Comparison of ENCODE assay signal across 9 cellular contexts in the genomic region with DNA sequence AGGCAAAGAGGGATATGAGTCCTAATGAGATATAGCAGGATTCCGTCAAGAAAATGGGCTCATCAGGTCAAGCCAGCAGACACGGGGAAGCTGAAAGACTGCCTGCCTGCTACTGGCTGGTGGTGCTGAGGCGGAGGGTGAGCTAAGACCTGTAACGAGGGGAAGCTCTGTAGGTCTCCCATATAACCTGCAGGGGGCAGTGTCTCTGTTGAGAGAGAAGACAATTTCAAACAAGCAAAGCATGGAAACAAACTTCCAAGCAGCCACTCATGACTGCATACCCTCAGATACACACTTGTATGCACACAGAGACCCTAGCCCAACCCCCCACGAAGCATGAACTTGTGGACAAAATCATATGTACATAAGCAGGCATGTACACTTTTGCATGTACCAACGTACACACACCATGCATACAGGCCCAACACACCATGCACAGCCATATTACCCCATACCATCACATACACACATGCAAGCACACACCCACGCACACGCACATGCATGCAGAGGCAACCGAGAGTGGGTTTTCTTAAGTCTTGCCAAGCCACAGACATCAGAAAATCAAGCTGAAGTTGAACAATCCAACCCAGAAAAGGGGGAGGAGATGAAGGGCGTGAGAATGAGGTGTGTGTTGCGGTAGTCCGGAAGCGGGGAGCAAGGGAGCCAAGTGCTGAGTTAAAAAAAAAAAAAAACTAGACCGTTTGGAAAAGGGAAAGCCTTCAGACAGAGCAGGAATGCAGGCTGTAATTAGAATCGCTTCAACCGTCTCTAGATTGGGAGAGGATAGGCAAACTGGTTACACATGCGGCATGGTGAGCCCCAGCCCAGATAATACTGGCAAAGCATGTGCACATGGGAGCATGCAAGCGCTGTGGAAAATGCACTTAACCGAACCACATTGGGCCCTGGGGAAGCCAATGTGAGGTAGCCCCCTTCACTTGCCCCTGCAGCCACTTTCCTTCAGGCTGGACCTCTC.
DNase-seq lines count a peak whose midpoint lies in the region; ATAC-seq and TF ChIP-seq lines count a peak whose summit lies in the region.
"Had no signal": no experiment of that assay in that cellular context is flagged by ENCODE, and none has a peak within 500 bp of the region (broad histone marks: within the 10 kb centered on the region; RNA-seq: fewer than 3 reads in every experiment).

No MANE protein-coding gene starts in this region.

- no peak overlapping the region for H3K4me2 ChIP-seq in neural progenitor cell

- no peaks in the 10 kb centered on the region for H4K20me1 ChIP-seq in neural progenitor cell (ENCODE audit: low read depth)

- ATAC-seq in GM21360 (IDR thresholded peaks at IDR 0.05; ENCODE audit: unreplicated experiment) (peak; percentile 76), GM21381 (IDR thresholded peaks at IDR 0.05; ENCODE audit: unreplicated experiment) (no peak), HG03521 (IDR thresholded peaks at IDR 0.05; ENCODE audit: unreplicated experiment) (no peak)

- DNase-seq in Caki2 (ENCODE audit: low read depth) (peak; percentile 23), NB4 (ENCODE audit: low read depth) (peak; percentile 64), esophagus squamous epithelium (lab: John Stamatoyannopoulos, UW) (no peak), neural progenitor cell (ENCODE audit: low spot score) (peak; percentile 82)
- peak; percentile 73 for DNase-seq in activated CD4-positive, alpha-beta T cell treated with anti-CD3 and anti-CD28 coated beads, Interleukin-2, amount 10 ng/mL, durations not matched to agents 24 days and 14 days

- H3F3A ChIP-seq in neural progenitor cell (ENCODE audit: low read depth), result no peaks in the 10 kb centered on the region

- no peaks in the 10 kb centered on the region for H3K36me3 Mint-ChIP-seq in activated CD4-positive, alpha-beta T cell treated with anti-CD3 and anti-CD28 coated beads, Interleukin-2, amount 10 ng/mL, durations not matched to agents 24 days and 14 days (ENCODE audit: low read depth)
- H3K36me3 Mint-ChIP-seq in neural progenitor cell, result no peaks in the 10 kb centered on the region

- H3K9ac ChIP-seq in neural progenitor cell, result no peak overlapping the region

- H3K27me3 ChIP-seq in esophagus squamous epithelium, result no peaks in the 10 kb centered on the region
- H3K27me3 ChIP-seq in neural progenitor cell, result no peaks in the 10 kb centered on the region
- H3K27me3 ChIP-seq: ovary had no signal

- no peak for TF ChIP-seq POLR2A in NB4 (IDR thresholded peaks at IDR 0.05; ENCODE audit: extremely low read depth, insufficient read length)
- no peak for TF ChIP-seq POLR2A in esophagus squamous epithelium (IDR thresholded peaks at IDR 0.05)

- H3K27me3 Mint-ChIP-seq in activated CD4-positive, alpha-beta T cell treated with anti-CD3 and anti-CD28 coated beads, Interleukin-2, amount 10 ng/mL, durations not matched to agents 24 days and 14 days, result no peaks in the 10 kb centered on the region
- peaks cover 5% of the 10 kb centered on the region for H3K27me3 Mint-ChIP-seq in neural progenitor cell (ENCODE audit: insufficient read depth, low read depth)

- no peak overlapping the region for H3K4me3 Mint-ChIP-seq in activated CD4-positive, alpha-beta T cell treated with anti-CD3 and anti-CD28 coated beads, Interleukin-2, amount 10 ng/mL, durations not matched to agents 24 days and 14 days
- no peak overlapping the region for H3K4me3 Mint-ChIP-seq in neural progenitor cell

- intact Hi-C loops in activated CD4-positive, alpha-beta T cell treated with anti-CD3 and anti-CD28 coated beads, Interleukin-2, amount 10 ng/mL, durations not matched to agents 24 days and 14 days (cut with micrococcal nuclease), result loop anchor here (1.0 to 10.0 kb wide), 2 partner anchors 128 to 191 kb away; no protein-coding TSS in a partner anchor
- intact Hi-C loops in esophagus squamous epithelium (cut with DNase I), result loop anchor here (10.0 kb wide), 1 partner anchor 121 kb away; no protein-coding TSS in a partner anchor

- TF ChIP-seq CTCF in NB4 (IDR thresholded peaks at IDR 0.05; ENCODE audit: low read depth, low read length) (peak; percentile 59), esophagus squamous epithelium (IDR thresholded peaks at IDR 0.05) (peak in 5 of 6 experiments; percentile 31 to 57 (median 45)), neural progenitor cell (IDR thresholded peaks at IDR 0.05) (peak; percentile 63)

- no peaks in the 10 kb centered on the region for H3K4me1 Mint-ChIP-seq in activated CD4-positive, alpha-beta T cell treated with anti-CD3 and anti-CD28 coated beads, Interleukin-2, amount 10 ng/mL, durations not matched to agents 24 days and 14 days
- peaks cover 11% of the 10 kb centered on the region for H3K4me1 Mint-ChIP-seq in neural progenitor cell

- WGBS in esophagus squamous epithelium, 2 donors, result 20 to 54% methylated on average over 8 to 19 of the region's 19 CpGs

- H3K79me2 ChIP-seq in neural progenitor cell (ENCODE audit: low read depth), result no peaks in the 10 kb centered on the region

- no peak overlapping the region for H3K27ac Mint-ChIP-seq in activated CD4-positive, alpha-beta T cell treated with anti-CD3 and anti-CD28 coated beads, Interleukin-2, amount 10 ng/mL, durations not matched to agents 24 days and 14 days
- H3K27ac Mint-ChIP-seq in neural progenitor cell, result no peak overlapping the region

- H2AFZ ChIP-seq in neural progenitor cell (replicated peaks), result no peak overlapping the region

- H3K4me1 ChIP-seq in esophagus squamous epithelium (peaks cover 0 to 4% (median 0%) of the 10 kb centered on the region in 3 donors), neural progenitor cell (no peaks in the 10 kb centered on the region)

- in situ Hi-C loops in Caki2 (cut with HindIII; ENCODE audit: low pct_unique_long_range_greater_than_20kb, low sequenced_read_pairs), result no loop called here

- H3K36me3 ChIP-seq in esophagus squamous epithelium (no peaks in the 10 kb centered on the region), neural progenitor cell (no peaks in the 10 kb centered on the region)
- H3K36me3 ChIP-seq: ovary had no signal

- H3K4me3 ChIP-seq in NB4 (ENCODE audit: low read depth, low read length) (no peak overlapping the region), esophagus squamous epithelium (no peak overlapping the region), neural progenitor cell (no peak overlapping the region)
- H3K4me3 ChIP-seq: ovary had no signal

- no peaks in the 10 kb centered on the region for H3K9me3 Mint-ChIP-seq in activated CD4-positive, alpha-beta T cell treated with anti-CD3 and anti-CD28 coated beads, Interleukin-2, amount 10 ng/mL, durations not matched to agents 24 days and 14 days
- H3K9me3 Mint-ChIP-seq in neural progenitor cell, result no peaks in the 10 kb centered on the region

- H3K9me3 ChIP-seq in esophagus squamous epithelium (no peaks in the 10 kb centered on the region), neural progenitor cell (ENCODE audit: low read depth) (no peaks in the 10 kb centered on the region)
- H3K9me3 ChIP-seq: ovary had no signal

- H3K27ac ChIP-seq in esophagus squamous epithelium (no peak overlapping the region), neural progenitor cell (no peak overlapping the region)
- H3K27ac ChIP-seq: ovary had no signal
